In genomic region chr1:230836347-230836746, GRCh38 we compare ENCODE assay signal across 28 cellular contexts.
"Had no signal": no experiment of that assay in that cellular context is flagged by ENCODE, and none has a peak within 500 bp of the region (broad histone marks: within the 10 kb centered on the region; RNA-seq: fewer than 3 reads in every experiment).

No MANE protein-coding gene starts in this region.

- H3K9me3 Mint-ChIP-seq: activated CD4-positive, alpha-beta T cell treated with anti-CD3 and anti-CD28 coated beads, Interleukin-2, amount 10 ng/mL, durations not matched to agents 7 days and 5 days; activated naive CD4-positive, alpha-beta T cell treated with anti-CD3 and anti-CD28 coated beads, Interleukin-2, amount 10 ng/mL, durations not matched to agents 7 days and 5 days; activated T-helper 17 cell treated with anti-CD3 and anti-CD28 coated beads, Interleukin-2, amount 50 U/mL, for 72 hours; T-cell had no signal

- H3K27ac Mint-ChIP-seq: activated CD4-positive, alpha-beta memory T cell treated with anti-CD3 and anti-CD28 coated beads for 36 hours; activated CD4-positive, alpha-beta T cell treated with anti-CD3 and anti-CD28 coated beads, Interleukin-2, amount 10 ng/mL, durations not matched to agents 7 days and 5 days; activated naive CD4-positive, alpha-beta T cell treated with anti-CD3 and anti-CD28 coated beads, Interleukin-2, amount 10 ng/mL, durations not matched to agents 7 days and 5 days; activated naive CD8-positive, alpha-beta T cell treated with anti-CD3 and anti-CD28 coated beads for 36 hours; activated T-helper 17 cell treated with anti-CD3 and anti-CD28 coated beads, Interleukin-2, amount 50 U/mL, for 72 hours; T-cell had no signal

- H3K4me3 Mint-ChIP-seq: activated CD4-positive, alpha-beta memory T cell treated with anti-CD3 and anti-CD28 coated beads for 36 hours; activated CD4-positive, alpha-beta T cell treated with anti-CD3 and anti-CD28 coated beads, Interleukin-2, amount 10 ng/mL, durations not matched to agents 7 days and 5 days; activated naive CD4-positive, alpha-beta T cell treated with anti-CD3 and anti-CD28 coated beads, Interleukin-2, amount 10 ng/mL, durations not matched to agents 7 days and 5 days; activated naive CD8-positive, alpha-beta T cell treated with anti-CD3 and anti-CD28 coated beads for 36 hours; activated T-helper 17 cell treated with anti-CD3 and anti-CD28 coated beads, Interleukin-2, amount 50 U/mL, for 72 hours; T-cell had no signal

- H3K4me1 Mint-ChIP-seq: activated CD4-positive, alpha-beta T cell treated with anti-CD3 and anti-CD28 coated beads, Interleukin-2, amount 10 ng/mL, durations not matched to agents 7 days and 5 days; activated naive CD4-positive, alpha-beta T cell treated with anti-CD3 and anti-CD28 coated beads, Interleukin-2, amount 10 ng/mL, durations not matched to agents 7 days and 5 days; activated naive CD8-positive, alpha-beta T cell treated with anti-CD3 and anti-CD28 coated beads for 36 hours; activated T-helper 17 cell treated with anti-CD3 and anti-CD28 coated beads, Interleukin-2, amount 50 U/mL, for 72 hours; T-cell had no signal

- DNase-seq: activated CD4-positive, alpha-beta memory T cell treated with anti-CD3 and anti-CD28 coated beads for 36 hours; activated CD4-positive, alpha-beta T cell treated with anti-CD3 and anti-CD28 coated beads, Interleukin-2, amount 10 ng/mL, durations not matched to agents 7 days and 5 days; activated CD4-positive, CD25-positive, alpha-beta regulatory T cell; activated gamma-delta T cell; activated naive CD4-positive, alpha-beta T cell treated with anti-CD3 and anti-CD28 coated beads, Interleukin-2, amount 10 ng/mL, durations not matched to agents 7 days and 5 days; activated naive CD8-positive, alpha-beta T cell treated with anti-CD3 and anti-CD28 coated beads for 36 hours; activated T-cell treated with anti-CD3 and anti-CD28 coated beads for 4 hours; activated T-cell treated with anti-CD3 and anti-CD28 coated beads, Interleukin-2, amount 50 U/mL, for 48 hours; aorta; IMR-90; Kasumi-1; KBM-7; NCI-H1092 treated with DMSO at 0.1 percent for 48 hours; NCI-H1417 treated with DMSO at 0.1 percent for 48 hours; NCI-H1694; NCI-H2029; NCI-H2107; NCI-H2171 treated with DMSO at 0.1 percent for 48 hours; NCI-H345; NCI-H510A; NCI-H526 treated with DMSO at 0.1 percent for 48 hours; NCI-H82; NK-92 treated with Interleukin-12 subunit alpha and Interleukin-12 subunit beta, amount 100 ng/mL, for 24 hours; OCI-M1; RPMI8226; T-cell; T-helper 2 cell had no signal

- H3K36me3 Mint-ChIP-seq: activated naive CD4-positive, alpha-beta T cell treated with anti-CD3 and anti-CD28 coated beads, Interleukin-2, amount 10 ng/mL, durations not matched to agents 7 days and 5 days had no signal
